ENCODE assay signal across 1 cellular context in the genomic region with DNA sequence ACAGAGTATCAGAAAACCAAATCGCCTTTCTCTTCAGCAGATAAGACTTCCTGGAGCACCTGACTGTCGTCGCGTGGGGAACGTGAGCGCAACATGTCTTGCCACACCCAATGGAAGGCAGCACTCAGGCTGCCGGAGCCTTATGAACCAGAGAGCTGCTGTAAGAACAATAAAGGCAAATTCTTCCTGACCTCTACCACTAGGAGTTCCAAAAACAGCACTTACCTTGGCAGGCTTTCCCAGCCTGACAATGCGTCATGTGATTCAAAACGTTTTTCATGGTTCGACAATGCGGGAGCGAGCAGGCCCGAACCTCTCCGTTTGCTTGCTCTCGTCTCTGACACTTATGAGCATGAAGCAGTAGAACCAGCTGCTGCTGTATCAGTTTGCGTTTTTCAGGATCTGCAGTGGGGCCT.
TF ChIP-seq lines count a peak whose summit lies in the region.

No MANE protein-coding gene starts in this region.

TF ChIP-seq in K562, 482 proteins besides CTCF, POLR2A, EP300 and RAD21 (continued from another document):
- TF ChIP-seq, protein P1, sequence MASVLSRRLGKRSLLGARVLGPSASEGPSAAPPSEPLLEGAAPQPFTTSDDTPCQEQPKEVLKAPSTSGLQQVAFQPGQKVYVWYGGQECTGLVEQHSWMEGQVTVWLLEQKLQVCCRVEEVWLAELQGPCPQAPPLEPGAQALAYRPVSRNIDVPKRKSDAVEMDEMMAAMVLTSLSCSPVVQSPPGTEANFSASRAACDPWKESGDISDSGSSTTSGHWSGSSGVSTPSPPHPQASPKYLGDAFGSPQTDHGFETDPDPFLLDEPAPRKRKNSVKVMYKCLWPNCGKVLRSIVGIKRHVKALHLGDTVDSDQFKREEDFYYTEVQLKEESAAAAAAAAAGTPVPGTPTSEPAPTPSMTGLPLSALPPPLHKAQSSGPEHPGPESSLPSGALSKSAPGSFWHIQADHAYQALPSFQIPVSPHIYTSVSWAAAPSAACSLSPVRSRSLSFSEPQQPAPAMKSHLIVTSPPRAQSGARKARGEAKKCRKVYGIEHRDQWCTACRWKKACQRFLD (CRISPR knock-in tag; IDR thresholded peaks at IDR 0.05): no peak
- TF ChIP-seq, protein P2, sequence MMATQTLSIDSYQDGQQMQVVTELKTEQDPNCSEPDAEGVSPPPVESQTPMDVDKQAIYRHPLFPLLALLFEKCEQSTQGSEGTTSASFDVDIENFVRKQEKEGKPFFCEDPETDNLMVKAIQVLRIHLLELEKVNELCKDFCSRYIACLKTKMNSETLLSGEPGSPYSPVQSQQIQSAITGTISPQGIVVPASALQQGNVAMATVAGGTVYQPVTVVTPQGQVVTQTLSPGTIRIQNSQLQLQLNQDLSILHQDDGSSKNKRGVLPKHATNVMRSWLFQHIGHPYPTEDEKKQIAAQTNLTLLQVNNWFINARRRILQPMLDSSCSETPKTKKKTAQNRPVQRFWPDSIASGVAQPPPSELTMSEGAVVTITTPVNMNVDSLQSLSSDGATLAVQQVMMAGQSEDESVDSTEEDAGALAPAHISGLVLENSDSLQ (IDR thresholded peaks at IDR 0.05): no peak
- TF ChIP-seq ZNF143 (CRISPR knock-in tag; IDR thresholded peaks at IDR 0.05): no peak
- no peak for TF ChIP-seq GABPB2 (CRISPR knock-in tag; conservative IDR thresholded peaks at IDR 0.05)
- TF ChIP-seq MCM2 (IDR thresholded peaks at IDR 0.05; ENCODE audit: low read depth): no peak
- no peak for TF ChIP-seq ZNF133 (CRISPR knock-in tag; IDR thresholded peaks at IDR 0.05)
- TF ChIP-seq, protein P3, sequence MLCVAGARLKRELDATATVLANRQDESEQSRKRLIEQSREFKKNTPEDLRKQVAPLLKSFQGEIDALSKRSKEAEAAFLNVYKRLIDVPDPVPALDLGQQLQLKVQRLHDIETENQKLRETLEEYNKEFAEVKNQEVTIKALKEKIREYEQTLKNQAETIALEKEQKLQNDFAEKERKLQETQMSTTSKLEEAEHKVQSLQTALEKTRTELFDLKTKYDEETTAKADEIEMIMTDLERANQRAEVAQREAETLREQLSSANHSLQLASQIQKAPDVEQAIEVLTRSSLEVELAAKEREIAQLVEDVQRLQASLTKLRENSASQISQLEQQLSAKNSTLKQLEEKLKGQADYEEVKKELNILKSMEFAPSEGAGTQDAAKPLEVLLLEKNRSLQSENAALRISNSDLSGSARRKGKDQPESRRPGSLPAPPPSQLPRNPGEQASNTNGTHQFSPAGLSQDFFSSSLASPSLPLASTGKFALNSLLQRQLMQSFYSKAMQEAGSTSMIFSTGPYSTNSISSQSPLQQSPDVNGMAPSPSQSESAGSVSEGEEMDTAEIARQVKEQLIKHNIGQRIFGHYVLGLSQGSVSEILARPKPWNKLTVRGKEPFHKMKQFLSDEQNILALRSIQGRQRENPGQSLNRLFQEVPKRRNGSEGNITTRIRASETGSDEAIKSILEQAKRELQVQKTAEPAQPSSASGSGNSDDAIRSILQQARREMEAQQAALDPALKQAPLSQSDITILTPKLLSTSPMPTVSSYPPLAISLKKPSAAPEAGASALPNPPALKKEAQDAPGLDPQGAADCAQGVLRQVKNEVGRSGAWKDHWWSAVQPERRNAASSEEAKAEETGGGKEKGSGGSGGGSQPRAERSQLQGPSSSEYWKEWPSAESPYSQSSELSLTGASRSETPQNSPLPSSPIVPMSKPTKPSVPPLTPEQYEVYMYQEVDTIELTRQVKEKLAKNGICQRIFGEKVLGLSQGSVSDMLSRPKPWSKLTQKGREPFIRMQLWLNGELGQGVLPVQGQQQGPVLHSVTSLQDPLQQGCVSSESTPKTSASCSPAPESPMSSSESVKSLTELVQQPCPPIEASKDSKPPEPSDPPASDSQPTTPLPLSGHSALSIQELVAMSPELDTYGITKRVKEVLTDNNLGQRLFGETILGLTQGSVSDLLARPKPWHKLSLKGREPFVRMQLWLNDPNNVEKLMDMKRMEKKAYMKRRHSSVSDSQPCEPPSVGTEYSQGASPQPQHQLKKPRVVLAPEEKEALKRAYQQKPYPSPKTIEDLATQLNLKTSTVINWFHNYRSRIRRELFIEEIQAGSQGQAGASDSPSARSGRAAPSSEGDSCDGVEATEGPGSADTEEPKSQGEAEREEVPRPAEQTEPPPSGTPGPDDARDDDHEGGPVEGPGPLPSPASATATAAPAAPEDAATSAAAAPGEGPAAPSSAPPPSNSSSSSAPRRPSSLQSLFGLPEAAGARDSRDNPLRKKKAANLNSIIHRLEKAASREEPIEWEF (CRISPR knock-in tag; IDR thresholded peaks at IDR 0.05): no peak
- no peak for TF ChIP-seq SAP30 (IDR thresholded peaks at IDR 0.05; ENCODE audit: borderline replicate concordance, insufficient read depth, low read depth, low read length, poor library complexity, severe bottlenecking)
- TF ChIP-seq STAT5B (CRISPR knock-in tag; IDR thresholded peaks at IDR 0.05): no peak
- no peak for TF ChIP-seq NFRKB (IDR thresholded peaks at IDR 0.05; ENCODE audit: low read depth)
- TF ChIP-seq C11orf30 (IDR thresholded peaks at IDR 0.05; ENCODE audit: low read depth): no peak
- no peak for TF ChIP-seq CCNT2 (IDR thresholded peaks at IDR 0.05; ENCODE audit: borderline replicate concordance, extremely low read depth, insufficient read length, low read depth, low read length)
- TF ChIP-seq TRIM24 (IDR thresholded peaks at IDR 0.05): no peak
- TF ChIP-seq, protein P4, sequence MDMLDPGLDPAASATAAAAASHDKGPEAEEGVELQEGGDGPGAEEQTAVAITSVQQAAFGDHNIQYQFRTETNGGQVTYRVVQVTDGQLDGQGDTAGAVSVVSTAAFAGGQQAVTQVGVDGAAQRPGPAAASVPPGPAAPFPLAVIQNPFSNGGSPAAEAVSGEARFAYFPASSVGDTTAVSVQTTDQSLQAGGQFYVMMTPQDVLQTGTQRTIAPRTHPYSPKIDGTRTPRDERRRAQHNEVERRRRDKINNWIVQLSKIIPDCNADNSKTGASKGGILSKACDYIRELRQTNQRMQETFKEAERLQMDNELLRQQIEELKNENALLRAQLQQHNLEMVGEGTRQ (CRISPR knock-in tag; IDR thresholded peaks at IDR 0.05): peak; percentile 56
- TF ChIP-seq, protein P5, sequence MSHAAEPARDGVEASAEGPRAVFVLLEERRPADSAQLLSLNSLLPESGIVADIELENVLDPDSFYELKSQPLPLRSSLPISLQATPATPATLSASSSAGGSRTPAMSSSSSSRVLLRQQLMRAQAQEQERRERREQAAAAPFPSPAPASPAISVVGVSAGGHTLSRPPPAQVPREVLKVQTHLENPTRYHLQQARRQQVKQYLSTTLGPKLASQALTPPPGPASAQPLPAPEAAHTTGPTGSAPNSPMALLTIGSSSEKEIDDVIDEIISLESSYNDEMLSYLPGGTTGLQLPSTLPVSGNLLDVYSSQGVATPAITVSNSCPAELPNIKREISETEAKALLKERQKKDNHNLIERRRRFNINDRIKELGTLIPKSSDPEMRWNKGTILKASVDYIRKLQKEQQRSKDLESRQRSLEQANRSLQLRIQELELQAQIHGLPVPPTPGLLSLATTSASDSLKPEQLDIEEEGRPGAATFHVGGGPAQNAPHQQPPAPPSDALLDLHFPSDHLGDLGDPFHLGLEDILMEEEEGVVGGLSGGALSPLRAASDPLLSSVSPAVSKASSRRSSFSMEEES (CRISPR knock-in tag; IDR thresholded peaks at IDR 0.05): peak; percentile 63
- TF ChIP-seq RBBP5 (IDR thresholded peaks at IDR 0.05; ENCODE audit: borderline replicate concordance, insufficient read depth, low read length, poor library complexity, severe bottlenecking): no peak
- peak; percentile 67 for TF ChIP-seq BHLHE40 (IDR thresholded peaks at IDR 0.05; ENCODE audit: low read length)
- TF ChIP-seq BRCA1 (IDR thresholded peaks at IDR 0.05): no peak
- TF ChIP-seq BRCA1 (CRISPR knock-in tag; IDR thresholded peaks at IDR 0.05): no peak
- TF ChIP-seq ARID2 (IDR thresholded peaks at IDR 0.05): no peak
- no peak for TF ChIP-seq MCM7 (IDR thresholded peaks at IDR 0.05)
- TF ChIP-seq ZSCAN29 (IDR thresholded peaks at IDR 0.05): no peak
- TF ChIP-seq, protein P6, sequence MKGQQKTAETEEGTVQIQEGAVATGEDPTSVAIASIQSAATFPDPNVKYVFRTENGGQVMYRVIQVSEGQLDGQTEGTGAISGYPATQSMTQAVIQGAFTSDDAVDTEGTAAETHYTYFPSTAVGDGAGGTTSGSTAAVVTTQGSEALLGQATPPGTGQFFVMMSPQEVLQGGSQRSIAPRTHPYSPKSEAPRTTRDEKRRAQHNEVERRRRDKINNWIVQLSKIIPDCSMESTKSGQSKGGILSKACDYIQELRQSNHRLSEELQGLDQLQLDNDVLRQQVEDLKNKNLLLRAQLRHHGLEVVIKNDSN (CRISPR knock-in tag; IDR thresholded peaks at IDR 0.05): peak; percentile 49; the same call in 1 of the 2 replicates
- no peak for TF ChIP-seq SPI1 (IDR thresholded peaks at IDR 0.05; ENCODE audit: borderline replicate concordance, low read depth, low read length)
- TF ChIP-seq HDAC2 (IDR thresholded peaks at IDR 0.05): no peak
- TF ChIP-seq POLR2AphosphoS2 (IDR thresholded peaks at IDR 0.05; ENCODE audit: low read length): no peak
- TF ChIP-seq GTF2E2 (tag; IDR thresholded peaks at IDR 0.05): no peak
- no peak for TF ChIP-seq NBN (IDR thresholded peaks at IDR 0.05; ENCODE audit: low read depth)
- TF ChIP-seq HLTF (IDR thresholded peaks at IDR 0.05): no peak
- TF ChIP-seq, protein P7, sequence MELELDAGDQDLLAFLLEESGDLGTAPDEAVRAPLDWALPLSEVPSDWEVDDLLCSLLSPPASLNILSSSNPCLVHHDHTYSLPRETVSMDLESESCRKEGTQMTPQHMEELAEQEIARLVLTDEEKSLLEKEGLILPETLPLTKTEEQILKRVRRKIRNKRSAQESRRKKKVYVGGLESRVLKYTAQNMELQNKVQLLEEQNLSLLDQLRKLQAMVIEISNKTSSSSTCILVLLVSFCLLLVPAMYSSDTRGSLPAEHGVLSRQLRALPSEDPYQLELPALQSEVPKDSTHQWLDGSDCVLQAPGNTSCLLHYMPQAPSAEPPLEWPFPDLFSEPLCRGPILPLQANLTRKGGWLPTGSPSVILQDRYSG (tag; conservative IDR thresholded peaks at IDR 0.05; ENCODE audit: low read depth): no peak
- TF ChIP-seq ZNF583 (CRISPR knock-in tag; IDR thresholded peaks at IDR 0.05): no peak
- TF ChIP-seq NFE2L1 (tag; IDR thresholded peaks at IDR 0.05; ENCODE audit: borderline replicate concordance, low read depth): no peak
- TF ChIP-seq, protein P8, sequence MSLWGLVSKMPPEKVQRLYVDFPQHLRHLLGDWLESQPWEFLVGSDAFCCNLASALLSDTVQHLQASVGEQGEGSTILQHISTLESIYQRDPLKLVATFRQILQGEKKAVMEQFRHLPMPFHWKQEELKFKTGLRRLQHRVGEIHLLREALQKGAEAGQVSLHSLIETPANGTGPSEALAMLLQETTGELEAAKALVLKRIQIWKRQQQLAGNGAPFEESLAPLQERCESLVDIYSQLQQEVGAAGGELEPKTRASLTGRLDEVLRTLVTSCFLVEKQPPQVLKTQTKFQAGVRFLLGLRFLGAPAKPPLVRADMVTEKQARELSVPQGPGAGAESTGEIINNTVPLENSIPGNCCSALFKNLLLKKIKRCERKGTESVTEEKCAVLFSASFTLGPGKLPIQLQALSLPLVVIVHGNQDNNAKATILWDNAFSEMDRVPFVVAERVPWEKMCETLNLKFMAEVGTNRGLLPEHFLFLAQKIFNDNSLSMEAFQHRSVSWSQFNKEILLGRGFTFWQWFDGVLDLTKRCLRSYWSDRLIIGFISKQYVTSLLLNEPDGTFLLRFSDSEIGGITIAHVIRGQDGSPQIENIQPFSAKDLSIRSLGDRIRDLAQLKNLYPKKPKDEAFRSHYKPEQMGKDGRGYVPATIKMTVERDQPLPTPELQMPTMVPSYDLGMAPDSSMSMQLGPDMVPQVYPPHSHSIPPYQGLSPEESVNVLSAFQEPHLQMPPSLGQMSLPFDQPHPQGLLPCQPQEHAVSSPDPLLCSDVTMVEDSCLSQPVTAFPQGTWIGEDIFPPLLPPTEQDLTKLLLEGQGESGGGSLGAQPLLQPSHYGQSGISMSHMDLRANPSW (CRISPR knock-in tag; IDR thresholded peaks at IDR 0.05): no peak
